Comparison of ENCODE assay signal across 8 cellular contexts in the genomic region with DNA sequence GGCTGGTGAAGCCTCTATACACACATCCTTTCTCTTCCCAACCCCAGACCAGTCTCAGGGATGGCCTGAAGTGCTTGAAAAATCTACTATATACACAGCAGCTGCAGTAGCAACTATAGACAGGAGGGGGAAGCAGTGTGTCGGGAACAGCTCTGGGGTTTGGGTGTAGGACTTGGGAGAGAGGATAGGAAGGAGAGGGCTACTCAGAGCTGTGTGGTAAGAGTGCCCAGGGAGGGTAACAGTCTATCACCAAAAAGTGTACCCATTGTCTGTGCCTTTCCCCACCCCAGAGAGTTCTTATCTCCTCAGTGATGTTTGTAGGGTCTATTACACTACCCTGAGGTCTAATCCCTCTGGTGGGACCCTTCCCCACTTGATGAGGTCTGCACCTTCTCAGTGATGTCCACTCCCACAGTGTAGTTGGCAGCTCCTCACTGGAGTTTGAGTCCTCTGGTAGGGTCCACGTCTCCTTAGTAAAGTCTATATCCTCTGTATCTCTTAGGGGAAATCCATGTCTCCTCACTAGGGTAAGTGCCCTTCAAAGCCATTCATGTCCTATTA. TPM values are rescaled to one million over a fixed set of nuclear protein-coding genes. Genes with fewer than 3 reads are reported as not detected.
A peak's percentile ranks its signal among the peaks of the same experiment; 100 is the strongest.
DNase-seq lines count a peak whose midpoint lies in the region; ATAC-seq and TF ChIP-seq lines count a peak whose summit lies in the region.

No MANE protein-coding gene starts in this region.

- peak; percentile 75 for DNase-seq in AG09309 (ENCODE audit: low read depth)
- DNase-seq in H4 (ENCODE audit: low spot score) = peak; percentile 79
- DNase-seq in NCI-H2227 treated with DMSO at 0.1 percent for 48 hours (lab: John Stamatoyannopoulos, UW) = peak; percentile 76
- DNase-seq in WERI-Rb-1 = peak; percentile 84
- peak; percentile 94 for DNase-seq in choroid plexus epithelial cell (ENCODE audit: low read depth)
- DNase-seq in left kidney (ENCODE audit: low read depth, low spot score) = peak; percentile 90
- DNase-seq in stimulated activated CD4-positive, alpha-beta T cell treated with anti-CD3 and anti-CD28 coated beads, Interleukin-15, amount 100 ng/mL, for 48 hours (ENCODE audit: low read depth in 2 of 2) = peak; percentile 35 to 57

- no peaks in the 10 kb centered on the region for H3K9me3 ChIP-seq in WERI-Rb-1 (ENCODE audit: severe bottlenecking)

- no peak overlapping the region for H3K4me3 ChIP-seq in AG09309 (ENCODE audit: control insufficient read depth, low read depth, low read length)
- no peak overlapping the region for H3K4me3 ChIP-seq in WERI-Rb-1 (ENCODE audit: low read depth, low read length)
- no peak overlapping the region for H3K4me3 ChIP-seq in choroid plexus epithelial cell (ENCODE audit: low read depth, low read length)

- H3K36me3 ChIP-seq in WERI-Rb-1 = no peaks in the 10 kb centered on the region

- H3K27ac ChIP-seq in WERI-Rb-1 = no peak overlapping the region; the same call in 1 of the 2 replicates

- no peaks in the 10 kb centered on the region for H3K27me3 ChIP-seq in WERI-Rb-1 (ENCODE audit: insufficient read depth, low read depth, severe bottlenecking)

- no peak for ATAC-seq in GM19397 (IDR thresholded peaks at IDR 0.05; ENCODE audit: unreplicated experiment)

- TF ChIP-seq CTCF in AG09309 (IDR thresholded peaks at IDR 0.05; ENCODE audit: control insufficient read depth, insufficient read depth, low read depth, low read length, missing control alignments) = peak; percentile 95
- TF ChIP-seq CTCF in WERI-Rb-1 (IDR thresholded peaks at IDR 0.05; ENCODE audit: low read depth, low read length) = peak; percentile 86
- TF ChIP-seq CTCF in choroid plexus epithelial cell (conservative IDR thresholded peaks at IDR 0.05; ENCODE audit: low read depth, low read length) = peak; percentile 97

RNA-seq across cellular contexts. Expression of a gene that starts 1.5 kb away (rescaled TPM):
- 0.76 and 0.99 TPM in 2 replicates for total RNA-seq in H4 (2014; rRNA removed; shearing (Covaris generic))

RNA-seq across cellular contexts. Expression of a gene that starts 2.2 kb away (rescaled TPM):
- total RNA-seq in H4 (2014; rRNA removed; shearing (Covaris generic)) = 14.1 and 18.5 TPM in 2 replicates

RNA-seq across cellular contexts. Expression of a gene that starts 48.7 kb away (rescaled TPM):
- total RNA-seq in H4 (2014; rRNA removed; shearing (Covaris generic)) = 3.4 and 7.9 TPM in 2 replicates
